Comparison of ENCODE assay signal across 32 cellular contexts in the genomic region with DNA sequence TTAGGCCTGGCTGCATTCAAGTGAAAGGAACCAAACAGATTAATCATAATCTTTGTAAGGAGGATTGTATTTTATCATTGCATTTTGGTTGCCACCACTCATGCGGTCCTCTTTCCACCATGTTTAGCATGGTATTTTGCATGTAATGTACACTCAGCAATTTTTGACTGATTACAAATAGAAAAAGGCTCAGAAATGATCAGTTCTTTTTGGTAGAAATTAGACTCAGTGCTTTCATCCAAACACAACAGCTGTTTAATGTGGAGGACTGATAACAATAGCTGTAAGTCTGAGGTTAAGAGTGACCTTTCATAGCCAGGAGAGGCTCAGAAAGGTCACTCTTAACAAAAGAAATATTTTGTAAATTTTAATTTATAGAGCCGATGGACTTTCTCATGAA.
"Had no signal": no experiment of that assay in that cellular context is flagged by ENCODE, and none has a peak within 500 bp of the region (broad histone marks: within the 10 kb centered on the region; RNA-seq: fewer than 3 reads in every experiment).

No MANE protein-coding gene starts in this region.

- H3K4me2 ChIP-seq: hepatocyte, neural progenitor cell had no signal

- H3K4me1 ChIP-seq: ascending aorta, colonic mucosa, neural progenitor cell, parathyroid adenoma, psoas muscle, suprapubic skin, tibial artery, upper lobe of right lung had no signal

- H3K27ac ChIP-seq: ascending aorta, cardiac muscle cell, colonic mucosa, epithelial cell of prostate, gastroesophageal sphincter, hepatocyte, neural progenitor cell, parathyroid adenoma, psoas muscle, suprapubic skin, tibial artery, upper lobe of right lung had no signal

- H3K4me3 ChIP-seq: ascending aorta, cardiac muscle cell, colonic mucosa, gastroesophageal sphincter, hepatocyte, neural progenitor cell, psoas muscle, suprapubic skin, tibial artery, upper lobe of right lung had no signal

- DNase-seq: activated CD4-positive, alpha-beta memory T cell treated with anti-CD3 and anti-CD28 coated beads, Interleukin-2, amount 10 ng/mL, durations not matched to agents 7 days and 5 days; activated CD4-positive, alpha-beta T cell treated with anti-CD3 and anti-CD28 coated beads for 1 hour; activated CD4-positive, alpha-beta T cell treated with anti-CD3 and anti-CD28 coated beads, Interleukin-2, amount 10 ng/mL, durations not matched to agents 7 days and 5 days; activated CD8-positive, alpha-beta memory T cell treated with anti-CD3 and anti-CD28 coated beads, Interleukin-2, amount 50 U/mL, for 48 hours; activated gamma-delta T cell; activated naive CD4-positive, alpha-beta T cell treated with anti-CD3 and anti-CD28 coated beads, Interleukin-2, amount 10 ng/mL, durations not matched to agents 7 days and 5 days; activated naive CD8-positive, alpha-beta T cell treated with anti-CD3 and anti-CD28 coated beads, Interleukin-2, amount 10 ng/mL, durations not matched to agents 7 days and 5 days; activated T-cell treated with anti-CD3 and anti-CD28 coated beads, Interleukin-2, amount 50 U/mL, for 24 hours; cerebellar nuclear complex; colonic mucosa; effector CD8-positive, alpha-beta T cell; islet precursor cell; left cardiac atrium; midbrain; natural killer cell; occipital lobe; psoas muscle; stimulated activated CD4-positive, alpha-beta T cell treated with anti-CD3 and anti-CD28 coated beads, Interleukin-15, amount 100 ng/mL, for 24 hours; stimulated activated CD4-positive, alpha-beta T cell treated with anti-CD3 and anti-CD28 coated beads, Interleukin-2, amount 100 ng/mL, for 24 hours; stimulated activated naive B cell treated with anti-CD40 and anti-IgM and Interleukin-4, amounts not matched to agents 10 μg/mL and 1 μg/mL and 100 μg/mL, for 72 hours; tibial artery; upper lobe of right lung had no signal

- H3K9ac ChIP-seq: neural progenitor cell, parathyroid adenoma had no signal

- H3K27me3 Mint-ChIP-seq: activated CD4-positive, alpha-beta memory T cell treated with anti-CD3 and anti-CD28 coated beads, Interleukin-2, amount 10 ng/mL, durations not matched to agents 7 days and 5 days; activated CD4-positive, alpha-beta T cell treated with anti-CD3 and anti-CD28 coated beads, Interleukin-2, amount 10 ng/mL, durations not matched to agents 7 days and 5 days; activated naive CD4-positive, alpha-beta T cell treated with anti-CD3 and anti-CD28 coated beads, Interleukin-2, amount 10 ng/mL, durations not matched to agents 7 days and 5 days; activated naive CD8-positive, alpha-beta T cell treated with anti-CD3 and anti-CD28 coated beads, Interleukin-2, amount 10 ng/mL, durations not matched to agents 7 days and 5 days; activated T-cell treated with anti-CD3 and anti-CD28 coated beads, Interleukin-2, amount 50 U/mL, for 24 hours; brain; stimulated activated naive B cell treated with anti-CD40 and anti-IgM and Interleukin-4, amounts not matched to agents 10 μg/mL and 1 μg/mL and 100 μg/mL, for 72 hours had no signal

- H3K27ac Mint-ChIP-seq: activated CD4-positive, alpha-beta memory T cell treated with anti-CD3 and anti-CD28 coated beads, Interleukin-2, amount 10 ng/mL, durations not matched to agents 7 days and 5 days; activated CD4-positive, alpha-beta T cell treated with anti-CD3 and anti-CD28 coated beads, Interleukin-2, amount 10 ng/mL, durations not matched to agents 7 days and 5 days; activated naive CD4-positive, alpha-beta T cell treated with anti-CD3 and anti-CD28 coated beads, Interleukin-2, amount 10 ng/mL, durations not matched to agents 7 days and 5 days; activated naive CD8-positive, alpha-beta T cell treated with anti-CD3 and anti-CD28 coated beads, Interleukin-2, amount 10 ng/mL, durations not matched to agents 7 days and 5 days; activated T-cell treated with anti-CD3 and anti-CD28 coated beads, Interleukin-2, amount 50 U/mL, for 24 hours; brain; natural killer cell; neural progenitor cell had no signal

- H3K79me2 ChIP-seq: hepatocyte, parathyroid adenoma had no signal

- FAIRE-seq: endometrium had no signal

- H3K27me3 ChIP-seq: ascending aorta, cardiac muscle cell, colonic mucosa, gastroesophageal sphincter, hepatocyte, neural progenitor cell, suprapubic skin, tibial artery, upper lobe of right lung had no signal

- H3K9me3 Mint-ChIP-seq: activated CD4-positive, alpha-beta memory T cell treated with anti-CD3 and anti-CD28 coated beads, Interleukin-2, amount 10 ng/mL, durations not matched to agents 7 days and 5 days; activated T-cell treated with anti-CD3 and anti-CD28 coated beads, Interleukin-2, amount 50 U/mL, for 24 hours; brain; natural killer cell; neural progenitor cell had no signal

- H3K36me3 ChIP-seq: ascending aorta, cardiac muscle cell, colonic mucosa, gastroesophageal sphincter, neural progenitor cell, suprapubic skin, tibial artery, upper lobe of right lung had no signal

- ATAC-seq: gastroesophageal sphincter, left cardiac atrium, natural killer cell, psoas muscle, upper lobe of right lung had no signal

- H3K36me3 Mint-ChIP-seq: brain, natural killer cell had no signal

- H3K9me3 ChIP-seq: ascending aorta, colonic mucosa, gastroesophageal sphincter, psoas muscle, suprapubic skin, tibial artery, upper lobe of right lung had no signal

- H2AFZ ChIP-seq: hepatocyte, neural progenitor cell, parathyroid adenoma had no signal

- H3K4me1 Mint-ChIP-seq: natural killer cell had no signal

- H3K4me3 Mint-ChIP-seq: activated CD4-positive, alpha-beta memory T cell treated with anti-CD3 and anti-CD28 coated beads, Interleukin-2, amount 10 ng/mL, durations not matched to agents 7 days and 5 days; activated CD4-positive, alpha-beta T cell treated with anti-CD3 and anti-CD28 coated beads, Interleukin-2, amount 10 ng/mL, durations not matched to agents 7 days and 5 days; activated naive CD4-positive, alpha-beta T cell treated with anti-CD3 and anti-CD28 coated beads, Interleukin-2, amount 10 ng/mL, durations not matched to agents 7 days and 5 days; activated naive CD8-positive, alpha-beta T cell treated with anti-CD3 and anti-CD28 coated beads, Interleukin-2, amount 10 ng/mL, durations not matched to agents 7 days and 5 days; activated T-cell treated with anti-CD3 and anti-CD28 coated beads, Interleukin-2, amount 50 U/mL, for 24 hours; brain; natural killer cell; neural progenitor cell; stimulated activated naive B cell treated with anti-CD40 and anti-IgM and Interleukin-4, amounts not matched to agents 10 μg/mL and 1 μg/mL and 100 μg/mL, for 72 hours had no signal
